In genomic region chr3:16297991-16298885, GRCh38 we compare ENCODE assay signal across 15 cellular contexts. TPM values are rescaled to one million over a fixed set of nuclear protein-coding genes. Genes with fewer than 3 reads are reported as not detected.
A peak's percentile ranks its signal among the peaks of the same experiment; 100 is the strongest.
DNase-seq lines count a peak whose midpoint lies in the region; TF ChIP-seq lines count a peak whose summit lies in the region.
"Had no signal": no experiment of that assay in that cellular context is flagged by ENCODE, and none has a peak within 500 bp of the region (broad histone marks: within the 10 kb centered on the region; RNA-seq: fewer than 3 reads in every experiment).

No MANE protein-coding gene starts in this region.

- peaks cover 86% of the 10 kb centered on the region for H3K36me3 Mint-ChIP-seq in T-helper 2 cell treated with Interferon-gamma antibody and Interleukin-4, amounts not matched to agents 5 μg/mL and 100 μg/mL, for 36 hours (ENCODE audit: low read depth)

- no peak for TF ChIP-seq POLR2A in stomach (IDR thresholded peaks at IDR 0.05)

- no peak overlapping the region for H3K9ac ChIP-seq in neural cell (ENCODE audit: low read length)

- peaks cover 26% of the 10 kb centered on the region for H3K9me3 Mint-ChIP-seq in T-helper 2 cell treated with Interferon-gamma antibody and Interleukin-4, amounts not matched to agents 5 μg/mL and 100 μg/mL, for 36 hours

- no peak overlapping the region for H3K27ac Mint-ChIP-seq in T-helper 2 cell treated with Interferon-gamma antibody and Interleukin-4, amounts not matched to agents 5 μg/mL and 100 μg/mL, for 36 hours

- H3K4me2 ChIP-seq in neural cell (ENCODE audit: low read length), result no peak overlapping the region
- H3K4me2 ChIP-seq: PC-9 had no signal

- TF ChIP-seq EP300 in neural cell (conservative IDR thresholded peaks at IDR 0.05; ENCODE audit: poor library complexity, severe bottlenecking) (no peak), stomach (IDR thresholded peaks at IDR 0.05) (no peak)

- intact Hi-C loops in dorsolateral prefrontal cortex (cut with DNase I), result no loop called here
- intact Hi-C loops in stomach (cut with DNase I; ENCODE audit: low total_unique reads), result no loop called here

- no peaks in the 10 kb centered on the region for H3K9me2 ChIP-seq in neural cell (ENCODE audit: insufficient read depth, low read length)

- no peak for TF ChIP-seq CTCF in dorsolateral prefrontal cortex (IDR thresholded peaks at IDR 0.05 in 54 of 56, conservative IDR thresholded peaks at IDR 0.05 in 2 of 56; ENCODE audit: low read depth in 1 of 56, partially characterized antibody in 56 of 56)
- no peak for TF ChIP-seq CTCF in neural cell (IDR thresholded peaks at IDR 0.05; ENCODE audit: poor library complexity, severe bottlenecking)
- TF ChIP-seq CTCF in stomach (IDR thresholded peaks at IDR 0.05), result no peak

- H3K27me3 Mint-ChIP-seq in T-helper 2 cell treated with Interferon-gamma antibody and Interleukin-4, amounts not matched to agents 5 μg/mL and 100 μg/mL, for 36 hours (ENCODE audit: low read depth), result no peaks in the 10 kb centered on the region

- H3K9me3 ChIP-seq in KOPT-K1 (ENCODE audit: insufficient read depth, low read length, poor library complexity, severe bottlenecking), result peaks cover 37% of the 10 kb centered on the region
- H3K9me3 ChIP-seq in neural cell (ENCODE audit: low read length), result no peaks in the 10 kb centered on the region
- H3K9me3 ChIP-seq in stomach, result no peaks in the 10 kb centered on the region
- H3K9me3 ChIP-seq: upper lobe of left lung had no signal

- peak overlapping the region; percentile 25 for H3K4me3 Mint-ChIP-seq in T-helper 2 cell treated with Interferon-gamma antibody and Interleukin-4, amounts not matched to agents 5 μg/mL and 100 μg/mL, for 36 hours

- no peak for TF ChIP-seq RAD21 in neural cell (conservative IDR thresholded peaks at IDR 0.05)

- no peaks in the 10 kb centered on the region for H4K20me1 ChIP-seq in neural cell (ENCODE audit: insufficient read depth)

- no peaks in the 10 kb centered on the region for H3F3A ChIP-seq in neural cell (ENCODE audit: insufficient read depth, low read length, poor library complexity, severe bottlenecking)

- no peak overlapping the region for H2AFZ ChIP-seq in neural cell (ENCODE audit: low read depth, low read length)
- H2AFZ ChIP-seq: PC-9 had no signal

- no peak for DNase-seq in T-helper 2 cell treated with Interferon-gamma antibody and Interleukin-4, amounts not matched to agents 5 μg/mL and 100 μg/mL, for 36 hours (ENCODE audit: low spot score)
- DNase-seq in T-helper 2 cell (no peak), dorsolateral prefrontal cortex (no peak), stomach (no peak), C1 segment of cervical spinal cord (lab: John Stamatoyannopoulos, UW) (no peak), NCI-H2171 treated with DMSO at 0.1 percent for 48 hours (lab: John Stamatoyannopoulos, UW) (no peak)
- DNase-seq: activated gamma-delta T cell treated with Interleukin-2 at 50 U/mL for 16 hours, caudate nucleus, GF-D8, NCI-H2029, NCI-H69, PC-9, upper lobe of left lung had no signal

- no peaks in the 10 kb centered on the region for H3K4me1 ChIP-seq in stomach

- no peak overlapping the region for H3K4me3 ChIP-seq in dorsolateral prefrontal cortex
- no peak overlapping the region for H3K4me3 ChIP-seq in neural cell (ENCODE audit: low read length)
- no peak overlapping the region for H3K4me3 ChIP-seq in stomach
- H3K4me3 ChIP-seq: PC-9, upper lobe of left lung had no signal

- H3K79me2 ChIP-seq in neural cell (replicated peaks; ENCODE audit: insufficient read depth, low read length), result no peaks in the 10 kb centered on the region

- WGBS in stomach, 5 donors, result 80 to 84% (median 83%) methylated on average over 9 of the region's 9 CpGs

- H3K4me1 Mint-ChIP-seq in T-helper 2 cell treated with Interferon-gamma antibody and Interleukin-4, amounts not matched to agents 5 μg/mL and 100 μg/mL, for 36 hours (ENCODE audit: low read depth), result peaks cover 72% of the 10 kb centered on the region

- H3K27ac ChIP-seq in KOPT-K1 (ENCODE audit: low read depth, low read length, poor library complexity, severe bottlenecking) (peak overlapping the region; percentile 93), dorsolateral prefrontal cortex (peak overlapping the region in 35 of 59 donors; percentile 2 to 72 (median 49)), neural cell (ENCODE audit: low read length) (peak overlapping the region; percentile 32), stomach (no peak overlapping the region)
- H3K27ac ChIP-seq: PC-9, upper lobe of left lung had no signal

- H3K36me3 ChIP-seq in KOPT-K1 (ENCODE audit: insufficient read depth, low read length) (peaks cover 63% of the 10 kb centered on the region), neural cell (ENCODE audit: insufficient read depth, low read length) (no peaks in the 10 kb centered on the region), stomach (peaks cover 9 to 69% (median 64%) of the 10 kb centered on the region in 4 donors)

- H3K27me3 ChIP-seq in dorsolateral prefrontal cortex (no peaks in the 10 kb centered on the region), neural cell (ENCODE audit: insufficient read depth, low read depth, low read length) (no peaks in the 10 kb centered on the region), stomach (no peaks in the 10 kb centered on the region)
- H3K27me3 ChIP-seq: upper lobe of left lung had no signal

TF ChIP-seq in neural cell, 6 proteins besides CTCF, POLR2A, EP300 and RAD21:
- TF ChIP-seq REST (IDR thresholded peaks at IDR 0.05; ENCODE audit: borderline replicate concordance), result peak; percentile 69
- no peak for TF ChIP-seq EZH2 (IDR thresholded peaks at IDR 0.05; ENCODE audit: borderline replicate concordance, insufficient read depth, low read length, poor library complexity, severe bottlenecking)
- no peak for TF ChIP-seq SMC3 (conservative IDR thresholded peaks at IDR 0.05; ENCODE audit: poor library complexity)
- TF ChIP-seq TAF1 (IDR thresholded peaks at IDR 0.05; ENCODE audit: low read depth), result no peak
- TF ChIP-seq POLR2AphosphoS5 (IDR thresholded peaks at IDR 0.05), result peak; percentile 29

RNA-seq across cellular contexts. Expression of gene OXNAD1, which starts 33.2 kb away (rescaled TPM):
- total RNA-seq in dorsolateral prefrontal cortex, result 10 to 100 TPM; 16.6 to 37.5 (median 26.2) TPM
- 11.5 and 16.4 TPM in 2 replicates for polyA plus RNA-seq in neural cell
- polyA minus RNA-seq in neural cell, result 29.8 and 34.3 TPM in 2 replicates
- 10 to 100 TPM in 2 of 5 donors, 1 to 10 TPM in 3; 6.7 to 51.3 (median 7.8) TPM for total RNA-seq in stomach
- 10 to 100 TPM in 1 of 3 donors, 1 to 10 TPM in 2; 5.5 to 10.7 (median 7.4) TPM for polyA plus RNA-seq in stomach

RNA-seq across cellular contexts. Expression of gene DPH3, which starts 33.5 kb away (rescaled TPM):
- 10 to 100 TPM; 12.7 to 30.0 (median 19.6) TPM for total RNA-seq in dorsolateral prefrontal cortex
- 38.5 and 44.4 TPM in 2 replicates for polyA plus RNA-seq in neural cell
- 38.2 and 44.1 TPM in 2 replicates for polyA minus RNA-seq in neural cell
- 10 to 100 TPM in 3 of 5 donors, 1 to 10 TPM in 2; 4.7 to 19.6 (median 16.7) TPM for total RNA-seq in stomach
- polyA plus RNA-seq in stomach, result 10 to 100 TPM in 2 of 3 donors, 1 to 10 TPM in 1; 9.4 to 21.2 (median 19.7) TPM

Comparison
In these comparisons a context has a peak if more than half of its experiments do, and no peak if none do; other contexts are left out.
1. H3K27ac ChIP-seq: peak in KOPT-K1 (single experiment), dorsolateral prefrontal cortex (35 of 59) and neural cell (single experiment); none in stomach (0 of 5).